Comparison of ENCODE assay signal across 24 cellular contexts in the genomic region with DNA sequence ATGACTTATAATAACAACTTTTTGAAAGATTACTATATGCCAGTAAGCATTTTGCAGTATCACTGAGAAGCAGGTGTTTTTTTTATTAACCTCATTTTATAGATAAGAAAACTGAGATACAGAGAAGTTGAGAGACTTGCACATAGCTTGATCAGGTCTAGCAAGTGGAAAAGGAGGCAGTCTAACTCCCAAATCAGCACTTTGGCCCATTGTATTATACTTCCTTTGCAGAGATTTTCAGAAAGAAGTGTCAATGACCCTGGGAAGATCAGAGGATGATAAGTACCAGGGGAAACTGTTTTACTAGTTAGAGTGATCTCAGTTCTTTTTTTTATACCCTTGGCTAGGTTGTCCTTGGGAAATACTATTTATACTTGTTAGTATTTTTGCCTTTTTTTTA.
"Had no signal": no experiment of that assay in that cellular context is flagged by ENCODE, and none has a peak within 500 bp of the region (broad histone marks: within the 10 kb centered on the region; RNA-seq: fewer than 3 reads in every experiment).

No MANE protein-coding gene starts in this region.

- H3K4me1 ChIP-seq: stomach, testis, thyroid gland, transverse colon, upper lobe of left lung, vagina had no signal

- H3K4me2 ChIP-seq: hepatocyte had no signal

- H3K79me2 ChIP-seq: hepatocyte had no signal

- DNase-seq: head of caudate nucleus; islet precursor cell; naive thymus-derived CD4-positive, alpha-beta T cell; ovary; retina; right cardiac atrium; stimulated activated CD4-positive, alpha-beta T cell treated with anti-CD3 and anti-CD28 coated beads, Interleukin-12 subunit alpha, Interleukin-12 subunit beta, amount 100 ng/mL, for 4 hours; stimulated activated CD4-positive, alpha-beta T cell treated with anti-CD3 and anti-CD28 coated beads, Interleukin-15, amount 100 ng/mL, for 24 hours; stimulated activated CD4-positive, alpha-beta T cell treated with anti-CD3 and anti-CD28 coated beads, Interleukin-2, amount 100 ng/mL, for 24 hours; stimulated activated CD4-positive, alpha-beta T cell treated with anti-CD3 and anti-CD28 coated beads, Interleukin-4, amount 100 ng/mL, for 1 hour; stimulated activated naive B cell treated with anti-CD40 and anti-IgM and Interleukin-4, amounts not matched to agents 10 μg/mL and 1 μg/mL and 100 μg/mL, for 72 hours; stimulated activated naive CD8-positive, alpha-beta T cell treated with anti-CD3 and anti-CD28 coated beads, Interleukin-15, Interleukin-2, amounts not matched to agents 100 U/mL and 50 U/mL, for 24 hours; stomach; testis; thyroid gland; transverse colon; upper lobe of left lung had no signal

- H3K36me3 ChIP-seq: ovary, stomach, thyroid gland, transverse colon, upper lobe of left lung, vagina had no signal

- H3K27ac ChIP-seq: hepatocyte, ovary, skin epidermis, stomach, testis, thyroid gland, transverse colon, upper lobe of left lung, vagina had no signal

- H3K27me3 ChIP-seq: hepatocyte, ovary, stomach, testis, thyroid gland, transverse colon, upper lobe of left lung, vagina had no signal

- H2AFZ ChIP-seq: hepatocyte had no signal

- ATAC-seq: left lobe of liver; naive thymus-derived CD4-positive, alpha-beta T cell; natural killer cell treated with Interleukin-12 subunit alpha and Interleukin-12 subunit beta and Interleukin-15 and Interleukin-18, amount 100 ng/mL, for 72 hours; sciatic nerve; stimulated activated naive B cell treated with anti-CD40 and anti-IgM and Interleukin-4, amounts not matched to agents 10 μg/mL and 1 μg/mL and 100 μg/mL, for 72 hours; stimulated activated naive CD8-positive, alpha-beta T cell treated with anti-CD3 and anti-CD28 coated beads, Interleukin-15, Interleukin-2, amounts not matched to agents 100 U/mL and 50 U/mL, for 24 hours had no signal

- H3K4me3 ChIP-seq: hepatocyte, lung, ovary, skin epidermis, stomach, testis, thyroid gland, transverse colon, upper lobe of left lung, vagina had no signal

- H3K9me3 ChIP-seq: ovary, testis, thyroid gland, transverse colon, vagina had no signal
